In the genomic region with DNA sequence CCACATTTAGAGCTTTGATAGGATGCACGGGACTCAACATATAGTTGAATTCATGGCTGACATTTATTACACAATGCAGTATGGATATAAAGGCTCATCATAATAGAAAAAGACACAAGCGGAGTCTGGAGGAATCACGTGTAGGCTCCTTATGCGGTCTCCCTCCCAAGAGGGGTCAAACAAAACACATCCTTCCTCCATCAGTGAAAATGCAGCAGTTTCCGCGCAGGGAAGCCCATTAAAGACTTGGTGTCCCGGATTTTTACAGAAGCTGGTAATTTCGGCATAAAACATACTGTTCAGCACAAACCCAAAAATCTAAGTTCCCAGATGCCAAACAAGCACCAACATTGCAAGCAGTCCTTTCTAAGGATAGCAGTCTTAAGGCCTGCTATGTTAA, we compare ENCODE assay signal across 8 cellular contexts. TPM values are rescaled to one million over a fixed set of nuclear protein-coding genes. Genes with fewer than 3 reads are reported as not detected.
DNase-seq lines count a peak whose midpoint lies in the region; ATAC-seq, FAIRE-seq and TF ChIP-seq lines count a peak whose summit lies in the region.

No MANE protein-coding gene starts in this region.

- no peak for FAIRE-seq in A549 (lab: Jason Lieb, UNC)

- H3K4me1 Mint-ChIP-seq in activated naive CD8-positive, alpha-beta T cell treated with anti-CD3 and anti-CD28 coated beads, Interleukin-2, amount 50 U/mL, for 24 hours, result peaks cover 35% of the 10 kb centered on the region

- H3K27me3 Mint-ChIP-seq in activated naive CD8-positive, alpha-beta T cell treated with anti-CD3 and anti-CD28 coated beads, Interleukin-2, amount 50 U/mL, for 24 hours, result no peaks in the 10 kb centered on the region

- H3K9me3 ChIP-seq in A549 (no peaks in the 10 kb centered on the region), HAP-1 (no peaks in the 10 kb centered on the region), right lobe of liver (no peaks in the 10 kb centered on the region), adrenal gland (replicated peaks in 1 of 3) (no peaks in the 10 kb centered on the region)

- POLR2A ChIA-PET in A549 (lab: Yijun Ruan, JAX), result interaction anchor here (1.0 to 1.2 kb wide), 2 partner anchors 55 to 90 kb away, joined by 3 to 6 read pairs; a partner anchor contains a TSS

- no peak for DNase-seq in A549 (ENCODE audit: low read depth in 1 of 2, low spot score in 1 of 2)
- DNase-seq in HAP-1 (ENCODE audit: low spot score in 2 of 2), result peak; percentile 31 to 44
- DNase-seq in activated naive CD8-positive, alpha-beta T cell treated with anti-CD3 and anti-CD28 coated beads, Interleukin-2, amount 50 U/mL, for 24 hours, result no peak
- DNase-seq in right lobe of liver, result no peak
- DNase-seq in NCI-H1092 (lab: John Stamatoyannopoulos, UW), result no peak
- no peak for DNase-seq in SW480 (ENCODE audit: low spot score)
- DNase-seq in adrenal gland, result no peak
- DNase-seq in mesenteric fat pad (ENCODE audit: low spot score), result no peak

- peak overlapping the region; percentile 87 to 90; a peak in 5 of 6 replicates for H3K27ac ChIP-seq in A549
- no peak overlapping the region for H3K27ac ChIP-seq in right lobe of liver
- H3K27ac ChIP-seq in adrenal gland, result no peak overlapping the region

- TF ChIP-seq POLR2A in A549 (IDR thresholded peaks at IDR 0.05; ENCODE audit: low read length) (no peak), right lobe of liver (IDR thresholded peaks at IDR 0.05) (no peak), adrenal gland (IDR thresholded peaks at IDR 0.05) (no peak)

- CTCF ChIA-PET in A549 (lab: Yijun Ruan, JAX), result no interaction called here

- no peaks in the 10 kb centered on the region for H3K9me3 Mint-ChIP-seq in activated naive CD8-positive, alpha-beta T cell treated with anti-CD3 and anti-CD28 coated beads, Interleukin-2, amount 50 U/mL, for 24 hours

- no peak for TF ChIP-seq EP300 in A549 (IDR thresholded peaks at IDR 0.05)

- intact Hi-C loops in right lobe of liver (cut with DNase I), result no loop called here
- intact Hi-C loops in adrenal gland (cut with DNase I), result no loop called here

- no peak for ATAC-seq in A549
- no peak for ATAC-seq in activated naive CD8-positive, alpha-beta T cell treated with anti-CD3 and anti-CD28 coated beads, Interleukin-2, amount 50 U/mL, for 24 hours
- no peak for ATAC-seq in right lobe of liver

- H3K4me3 ChIP-seq in A549, result peak overlapping the region; percentile 75
- peak overlapping the region; percentile 86 for H3K4me3 ChIP-seq in HAP-1
- H3K4me3 ChIP-seq in right lobe of liver, result peak overlapping the region; percentile 65 to 87 (median 71)
- H3K4me3 ChIP-seq in adrenal gland, result peak overlapping the region in 1 of 4 donors; percentile 56

- peaks cover 13% of the 10 kb centered on the region; the same call in 1 of the 3 replicates for H3K4me1 ChIP-seq in A549
- peaks cover 13% of the 10 kb centered on the region for H3K4me1 ChIP-seq in HAP-1
- H3K4me1 ChIP-seq in right lobe of liver, result peaks cover 0 to 12% (median 4%) of the 10 kb centered on the region in 4 donors
- H3K4me1 ChIP-seq in adrenal gland (replicated peaks in 1 of 2), result peaks cover 8 to 14% of the 10 kb centered on the region in 2 donors

- peaks cover 9% of the 10 kb centered on the region for H3K36me3 Mint-ChIP-seq in activated naive CD8-positive, alpha-beta T cell treated with anti-CD3 and anti-CD28 coated beads, Interleukin-2, amount 50 U/mL, for 24 hours (ENCODE audit: low read depth)

- in situ Hi-C loops in HAP-1 (cut with MboI; ENCODE audit: low sequenced_read_pairs), result no loop called here

- H3K36me3 ChIP-seq in HAP-1 (replicated peaks), result 0 out of 2 replicates have a peak, but pooled peaks cover 1% of the 10 kb centered on the region
- H3K36me3 ChIP-seq in right lobe of liver, result no peaks in the 10 kb centered on the region
- H3K36me3 ChIP-seq in adrenal gland (replicated peaks in 1 of 2), result no peaks in the 10 kb centered on the region

- no peak for TF ChIP-seq RAD21 in A549 (conservative IDR thresholded peaks at IDR 0.05 in 1 of 2, IDR thresholded peaks at IDR 0.05 in 1 of 2)

- TF ChIP-seq CTCF in A549 (IDR thresholded peaks at IDR 0.05), result no peak
- TF ChIP-seq CTCF in right lobe of liver (IDR thresholded peaks at IDR 0.05), result no peak
- TF ChIP-seq CTCF in adrenal gland (IDR thresholded peaks at IDR 0.05), result no peak

- peak overlapping the region; percentile 98 for H3K4me3 Mint-ChIP-seq in activated naive CD8-positive, alpha-beta T cell treated with anti-CD3 and anti-CD28 coated beads, Interleukin-2, amount 50 U/mL, for 24 hours

- H3K27ac Mint-ChIP-seq in activated naive CD8-positive, alpha-beta T cell treated with anti-CD3 and anti-CD28 coated beads, Interleukin-2, amount 50 U/mL, for 24 hours, result no peak overlapping the region

- peak overlapping the region; percentile 83 for H3K4me2 ChIP-seq in A549

- H3K27me3 ChIP-seq in HAP-1 (ENCODE audit: low read depth) (no peaks in the 10 kb centered on the region), right lobe of liver (no peaks in the 10 kb centered on the region), adrenal gland (no peaks in the 10 kb centered on the region)

- 61% methylated on average over 8 of the region's 8 CpGs for WGBS in A549 (ENCODE audit: missing lambda C conversion rate)
- whole genome bisulfite sequencing in right lobe of liver (ENCODE audit: insufficient coverage, low coverage, low lambda C conversion rate, missing lambda C conversion rate), result 42% methylated on average over 7 of the region's 8 CpGs
- 70 to 87% (median 71%) methylated on average over 8 of the region's 8 CpGs for WGBS in adrenal gland, 4 donors

TF ChIP-seq in A549, 52 proteins besides CTCF, POLR2A, EP300 and RAD21:
- TF ChIP-seq HOXB13 (CRISPR knock-in tag; IDR thresholded peaks at IDR 0.05; ENCODE audit: low read depth) (no peak), GATA3 (IDR thresholded peaks at IDR 0.05; ENCODE audit: borderline replicate concordance) (no peak)

RNA-seq across cellular contexts. Expression of a gene that starts 1.1 kb away (rescaled TPM):
- 11.7 and 12.0 TPM in 2 replicates for polyA plus RNA-seq in A549 (2011; rRNA removed)
- 1.8 and 1.9 TPM in 2 replicates for polyA plus RNA-seq in A549 (2012; cell fraction: cytosol; rRNA removed)
- polyA plus RNA-seq in A549 (2012; cell fraction: nucleus; rRNA removed), result 2.7 and 3.3 TPM in 2 replicates
- polyA plus RNA-seq in A549 (2017; fragmentation: RNase III; extraction: RNeasy Plus Mini Kit Qiagen cat#74134 plus additional on column Dnase treatment), result 4.5 to 4.7 TPM (median 4.5 TPM) in 3 replicates
- 10.8 and 10.9 TPM in 2 replicates for polyA minus RNA-seq in A549 (2011; rRNA and poly(A)+ RNA removed)
- total RNA-seq in right lobe of liver, result 1 to 10 TPM; 4.5 to 6.8 (median 5.5) TPM
- 10 to 100 TPM in 2 of 8 donors, 1 to 10 TPM in 6; 2.4 to 13.7 (median 8.0) TPM for total RNA-seq in adrenal gland
- 1 to 10 TPM; 3.3 to 7.0 (median 5.7) TPM for polyA plus RNA-seq in adrenal gland
- total RNA-seq in mesenteric fat pad, result 12.7 TPM

RNA-seq across cellular contexts. Expression of a gene that starts 54.4 kb away (rescaled TPM):
- polyA plus RNA-seq in A549 (2011; rRNA removed) (60.3 and 66.0 TPM in 2 replicates), A549 (2017; fragmentation: RNase III; extraction: RNeasy Plus Mini Kit Qiagen cat#74134 plus additional on column Dnase treatment) (43.6 to 46.9 TPM (median 44.1 TPM) in 3 replicates), adrenal gland (10 to 100 TPM; 18.7 to 80.2 (median 28.5) TPM)
- 11.9 and 14.0 TPM in 2 replicates for polyA plus RNA-seq in A549 (2012; cell fraction: cytosol; rRNA removed)
- polyA plus RNA-seq in A549 (2012; cell fraction: nucleus; rRNA removed), result 4.0 and 7.5 TPM in 2 replicates
- 29.1 and 31.1 TPM in 2 replicates for polyA minus RNA-seq in A549 (2011; rRNA and poly(A)+ RNA removed)
- total RNA-seq in right lobe of liver (10 to 100 TPM; 30.8 to 45.5 (median 36.0) TPM), adrenal gland (10 to 100 TPM; 30.5 to 80.8 (median 54.4) TPM), mesenteric fat pad (45.3 TPM)

Comparison
In these comparisons a context has a peak if more than half of its experiments do, and no peak if none do; other contexts are left out.
1. DNase-seq: peak in HAP-1 (2 of 2); none in A549 (0 of 2), activated naive CD8-positive, alpha-beta T cell treated with anti-CD3 and anti-CD28 coated beads, Interleukin-2, amount 50 U/mL, for 24 hours (single experiment), right lobe of liver (0 of 3), NCI-H1092 (single experiment), SW480 (single experiment), adrenal gland (0 of 7) and mesenteric fat pad (single experiment).
2. H3K27ac ChIP-seq: peak in A549 (2 of 2); none in right lobe of liver (0 of 3) and adrenal gland (0 of 5).